In the genomic region with DNA sequence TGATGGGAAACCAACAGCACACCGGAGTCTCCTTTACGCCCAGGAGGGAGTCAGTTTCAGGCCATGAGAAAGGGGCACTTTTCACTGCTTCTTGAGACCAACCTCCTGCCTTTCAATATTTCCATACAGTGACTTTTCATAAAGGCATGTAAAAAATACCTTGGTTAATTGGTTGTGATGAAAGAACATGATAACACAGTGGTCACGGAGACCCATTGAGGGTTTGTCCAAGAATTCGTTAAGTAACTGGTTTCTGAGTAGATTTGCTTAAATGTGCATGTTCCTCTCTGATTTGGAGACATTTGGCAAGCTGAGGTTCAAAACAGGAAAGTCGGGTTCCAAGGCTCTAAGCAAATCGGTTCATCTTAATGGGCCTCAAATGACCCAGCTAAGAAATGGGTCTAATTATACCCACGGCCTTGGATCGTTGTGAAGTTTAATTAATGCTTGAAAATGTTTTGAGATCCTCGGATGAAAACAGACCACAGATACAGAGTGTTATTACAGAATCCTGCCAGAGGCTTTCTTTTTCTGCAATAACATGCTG, we compare ENCODE assay signal across 1 cellular context.
TF ChIP-seq lines count a peak whose summit lies in the region.

No MANE protein-coding gene starts in this region.

TF ChIP-seq in K562, 482 proteins besides CTCF, POLR2A, EP300 and RAD21 (continued from another document):
- TF ChIP-seq, protein P1, sequence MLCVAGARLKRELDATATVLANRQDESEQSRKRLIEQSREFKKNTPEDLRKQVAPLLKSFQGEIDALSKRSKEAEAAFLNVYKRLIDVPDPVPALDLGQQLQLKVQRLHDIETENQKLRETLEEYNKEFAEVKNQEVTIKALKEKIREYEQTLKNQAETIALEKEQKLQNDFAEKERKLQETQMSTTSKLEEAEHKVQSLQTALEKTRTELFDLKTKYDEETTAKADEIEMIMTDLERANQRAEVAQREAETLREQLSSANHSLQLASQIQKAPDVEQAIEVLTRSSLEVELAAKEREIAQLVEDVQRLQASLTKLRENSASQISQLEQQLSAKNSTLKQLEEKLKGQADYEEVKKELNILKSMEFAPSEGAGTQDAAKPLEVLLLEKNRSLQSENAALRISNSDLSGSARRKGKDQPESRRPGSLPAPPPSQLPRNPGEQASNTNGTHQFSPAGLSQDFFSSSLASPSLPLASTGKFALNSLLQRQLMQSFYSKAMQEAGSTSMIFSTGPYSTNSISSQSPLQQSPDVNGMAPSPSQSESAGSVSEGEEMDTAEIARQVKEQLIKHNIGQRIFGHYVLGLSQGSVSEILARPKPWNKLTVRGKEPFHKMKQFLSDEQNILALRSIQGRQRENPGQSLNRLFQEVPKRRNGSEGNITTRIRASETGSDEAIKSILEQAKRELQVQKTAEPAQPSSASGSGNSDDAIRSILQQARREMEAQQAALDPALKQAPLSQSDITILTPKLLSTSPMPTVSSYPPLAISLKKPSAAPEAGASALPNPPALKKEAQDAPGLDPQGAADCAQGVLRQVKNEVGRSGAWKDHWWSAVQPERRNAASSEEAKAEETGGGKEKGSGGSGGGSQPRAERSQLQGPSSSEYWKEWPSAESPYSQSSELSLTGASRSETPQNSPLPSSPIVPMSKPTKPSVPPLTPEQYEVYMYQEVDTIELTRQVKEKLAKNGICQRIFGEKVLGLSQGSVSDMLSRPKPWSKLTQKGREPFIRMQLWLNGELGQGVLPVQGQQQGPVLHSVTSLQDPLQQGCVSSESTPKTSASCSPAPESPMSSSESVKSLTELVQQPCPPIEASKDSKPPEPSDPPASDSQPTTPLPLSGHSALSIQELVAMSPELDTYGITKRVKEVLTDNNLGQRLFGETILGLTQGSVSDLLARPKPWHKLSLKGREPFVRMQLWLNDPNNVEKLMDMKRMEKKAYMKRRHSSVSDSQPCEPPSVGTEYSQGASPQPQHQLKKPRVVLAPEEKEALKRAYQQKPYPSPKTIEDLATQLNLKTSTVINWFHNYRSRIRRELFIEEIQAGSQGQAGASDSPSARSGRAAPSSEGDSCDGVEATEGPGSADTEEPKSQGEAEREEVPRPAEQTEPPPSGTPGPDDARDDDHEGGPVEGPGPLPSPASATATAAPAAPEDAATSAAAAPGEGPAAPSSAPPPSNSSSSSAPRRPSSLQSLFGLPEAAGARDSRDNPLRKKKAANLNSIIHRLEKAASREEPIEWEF (CRISPR knock-in tag; IDR thresholded peaks at IDR 0.05): no peak
- TF ChIP-seq BMI1 (IDR thresholded peaks at IDR 0.05; ENCODE audit: low read length) (peak; percentile 56; the same call in 1 of the 2 replicates), CC2D1A (IDR thresholded peaks at IDR 0.05) (no peak), ZFP36 (IDR thresholded peaks at IDR 0.05; ENCODE audit: low read depth, low read length, partially characterized antibody) (peak; percentile 23), DACH1 (IDR thresholded peaks at IDR 0.05; ENCODE audit: partially characterized antibody) (no peak), MCM7 (IDR thresholded peaks at IDR 0.05) (no peak), TCFL5 (CRISPR knock-in tag; conservative IDR thresholded peaks at IDR 0.05) (no peak), TAF9B (IDR thresholded peaks at IDR 0.05; ENCODE audit: partially characterized antibody) (no peak), ZFP1 (CRISPR knock-in tag; IDR thresholded peaks at IDR 0.05) (no peak), RBM15 (IDR thresholded peaks at IDR 0.05; ENCODE audit: insufficient read depth, low read length) (no peak)
- TF ChIP-seq, protein P2, sequence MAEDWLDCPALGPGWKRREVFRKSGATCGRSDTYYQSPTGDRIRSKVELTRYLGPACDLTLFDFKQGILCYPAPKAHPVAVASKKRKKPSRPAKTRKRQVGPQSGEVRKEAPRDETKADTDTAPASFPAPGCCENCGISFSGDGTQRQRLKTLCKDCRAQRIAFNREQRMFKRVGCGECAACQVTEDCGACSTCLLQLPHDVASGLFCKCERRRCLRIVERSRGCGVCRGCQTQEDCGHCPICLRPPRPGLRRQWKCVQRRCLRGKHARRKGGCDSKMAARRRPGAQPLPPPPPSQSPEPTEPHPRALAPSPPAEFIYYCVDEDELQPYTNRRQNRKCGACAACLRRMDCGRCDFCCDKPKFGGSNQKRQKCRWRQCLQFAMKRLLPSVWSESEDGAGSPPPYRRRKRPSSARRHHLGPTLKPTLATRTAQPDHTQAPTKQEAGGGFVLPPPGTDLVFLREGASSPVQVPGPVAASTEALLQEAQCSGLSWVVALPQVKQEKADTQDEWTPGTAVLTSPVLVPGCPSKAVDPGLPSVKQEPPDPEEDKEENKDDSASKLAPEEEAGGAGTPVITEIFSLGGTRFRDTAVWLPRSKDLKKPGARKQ (CRISPR knock-in tag; IDR thresholded peaks at IDR 0.05): no peak
- TF ChIP-seq, protein P3, sequence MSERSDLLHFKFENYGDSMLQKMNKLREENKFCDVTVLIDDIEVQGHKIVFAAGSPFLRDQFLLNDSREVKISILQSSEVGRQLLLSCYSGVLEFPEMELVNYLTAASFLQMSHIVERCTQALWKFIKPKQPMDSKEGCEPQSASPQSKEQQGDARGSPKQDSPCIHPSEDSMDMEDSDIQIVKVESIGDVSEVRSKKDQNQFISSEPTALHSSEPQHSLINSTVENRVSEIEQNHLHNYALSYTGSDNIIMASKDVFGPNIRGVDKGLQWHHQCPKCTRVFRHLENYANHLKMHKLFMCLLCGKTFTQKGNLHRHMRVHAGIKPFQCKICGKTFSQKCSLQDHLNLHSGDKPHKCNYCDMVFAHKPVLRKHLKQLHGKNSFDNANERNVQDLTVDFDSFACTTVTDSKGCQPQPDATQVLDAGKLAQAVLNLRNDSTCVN (CRISPR knock-in tag; IDR thresholded peaks at IDR 0.05): no peak
